In the genomic region with DNA sequence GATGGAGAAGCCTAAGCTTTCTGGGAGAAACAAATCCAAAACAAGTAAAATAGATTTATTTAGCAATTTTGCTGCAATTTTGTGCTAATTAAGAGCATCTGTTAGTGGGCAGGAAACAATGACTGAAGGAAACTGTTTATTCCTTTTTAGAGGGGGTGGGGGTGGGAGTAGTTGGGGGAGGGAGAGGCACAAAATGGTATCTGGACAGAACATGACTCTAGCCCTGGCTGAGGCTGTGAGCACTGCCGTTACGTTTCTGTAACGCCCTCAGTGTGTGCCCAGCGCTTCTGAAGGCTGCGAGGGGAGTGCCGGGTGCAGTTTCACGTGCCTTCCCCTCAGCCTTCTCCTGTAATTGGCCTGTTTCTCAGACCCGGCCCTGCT, we compare ENCODE assay signal across 12 cellular contexts. TPM values are rescaled to one million over a fixed set of nuclear protein-coding genes. Genes with fewer than 3 reads are reported as not detected.
DNase-seq lines count a peak whose midpoint lies in the region; ATAC-seq and TF ChIP-seq lines count a peak whose summit lies in the region.
"Had no signal": no experiment of that assay in that cellular context is flagged by ENCODE, and none has a peak within 500 bp of the region (broad histone marks: within the 10 kb centered on the region; RNA-seq: fewer than 3 reads in every experiment).

No MANE protein-coding gene starts in this region.

- H3K79me2 ChIP-seq in osteoblast (ENCODE audit: insufficient read depth, low read length), result no peaks in the 10 kb centered on the region

- TF ChIP-seq CTCF in left ventricle myocardium inferior (IDR thresholded peaks at IDR 0.05; ENCODE audit: borderline replicate concordance) (no peak), esophagus squamous epithelium (IDR thresholded peaks at IDR 0.05) (no peak), osteoblast (IDR thresholded peaks at IDR 0.05; ENCODE audit: extremely low read depth, low read depth, low read length) (no peak)

- WGBS in esophagus squamous epithelium, 2 donors, result 14 to 43% methylated on average over 5 to 7 of the region's 8 CpGs

- peak overlapping the region; percentile 79 for H2AFZ ChIP-seq in osteoblast (ENCODE audit: low read length)

- H3K36me3 ChIP-seq in left ventricle myocardium inferior (no peaks in the 10 kb centered on the region), esophagus squamous epithelium (no peaks in the 10 kb centered on the region), osteoblast (ENCODE audit: insufficient read depth, low read length) (no peaks in the 10 kb centered on the region)

- no peaks in the 10 kb centered on the region for H3K9me3 ChIP-seq in left ventricle myocardium inferior (replicated peaks)
- H3K9me3 ChIP-seq in esophagus squamous epithelium, result no peaks in the 10 kb centered on the region
- no peaks in the 10 kb centered on the region for H3K9me3 ChIP-seq in osteoblast (ENCODE audit: low read depth, low read length)

- no peak for ATAC-seq in left ventricle myocardium superior
- ATAC-seq in HG03108 (IDR thresholded peaks at IDR 0.05; ENCODE audit: unreplicated experiment), result no peak
- ATAC-seq: stimulated activated naive CD8-positive, alpha-beta T cell treated with anti-CD3 and anti-CD28 coated beads, Interleukin-15, amount 100 ng/mL, for 72 hours had no signal

- intact Hi-C loops in left ventricle myocardium inferior (cut with micrococcal nuclease), result no loop called here
- intact Hi-C loops in left ventricle myocardium superior (cut with micrococcal nuclease), result no loop called here
- intact Hi-C loops in esophagus squamous epithelium (cut with DNase I), result no loop called here

- no peak for TF ChIP-seq POLR2A in esophagus squamous epithelium (IDR thresholded peaks at IDR 0.05)

- H3K4me3 ChIP-seq in left ventricle myocardium inferior, result peak overlapping the region; percentile 26
- H3K4me3 ChIP-seq in esophagus squamous epithelium, result peak overlapping the region in 3 of 4 donors; percentile 24 to 42 (median 26)
- peak overlapping the region; percentile 64 for H3K4me3 ChIP-seq in osteoblast (ENCODE audit: insufficient read depth, low read length)
- H3K4me3 ChIP-seq: lung had no signal

- H3K27ac ChIP-seq in left ventricle myocardium inferior (replicated peaks), result no peak overlapping the region
- peak overlapping the region in 2 of 4 donors; percentile 11 to 34 for H3K27ac ChIP-seq in esophagus squamous epithelium
- no peak overlapping the region for H3K27ac ChIP-seq in osteoblast (ENCODE audit: low read depth, low read length)

- H4K20me1 ChIP-seq in osteoblast (ENCODE audit: insufficient read depth, low read length), result no peaks in the 10 kb centered on the region

- peaks cover 2% of the 10 kb centered on the region for H3K4me1 ChIP-seq in left ventricle myocardium inferior
- peaks cover 4 to 59% (median 15%) of the 10 kb centered on the region in 3 donors for H3K4me1 ChIP-seq in esophagus squamous epithelium
- H3K4me1 ChIP-seq in osteoblast (ENCODE audit: insufficient read depth, low read length), result peaks cover 10% of the 10 kb centered on the region

- DNase-seq in left ventricle myocardium inferior (no peak), left ventricle myocardium superior (no peak), esophagus squamous epithelium (lab: John Stamatoyannopoulos, UW) (no peak), osteoblast (ENCODE audit: insufficient read length, low spot score, missing footprints) (peak; percentile 72), NCI-H82 treated with DMSO at 0.1 percent for 48 hours (lab: John Stamatoyannopoulos, UW; ENCODE audit: unreplicated experiment) (no peak), mucosa of gallbladder (ENCODE audit: low spot score) (no peak), NCI-H146 treated with DMSO at 0.1 percent for 48 hours (lab: John Stamatoyannopoulos, UW; ENCODE audit: unreplicated experiment) (no peak)
- DNase-seq: activated CD4-positive, alpha-beta T cell treated with anti-CD3 and anti-CD28 coated beads, Interleukin-2, amount 10 ng/mL, durations not matched to agents 7 days and 5 days; SHP77 treated with DMSO at 0.1 percent for 48 hours; stimulated activated naive CD8-positive, alpha-beta T cell treated with anti-CD3 and anti-CD28 coated beads, Interleukin-15, amount 100 ng/mL, for 72 hours had no signal

- no peaks in the 10 kb centered on the region for H3K27me3 ChIP-seq in left ventricle myocardium inferior (ENCODE audit: low read depth)
- H3K27me3 ChIP-seq in esophagus squamous epithelium, result no peaks in the 10 kb centered on the region
- no peaks in the 10 kb centered on the region for H3K27me3 ChIP-seq in osteoblast (ENCODE audit: insufficient read depth, low read length)

- H3K4me2 ChIP-seq in osteoblast (ENCODE audit: insufficient read depth, low read length), result peak overlapping the region; percentile 81

RNA-seq across cellular contexts. Expression of gene METTL24, which starts 28.8 kb away (rescaled TPM):
- total RNA-seq in left ventricle myocardium inferior (1.2 TPM), left ventricle myocardium superior (1.6 TPM), esophagus squamous epithelium (1 to 10 TPM in 1 of 4 donors, under 1 TPM in 2, not detected in 1; 0.57 to 4.0 (median 0.83) TPM), osteoblast (0.29 and 0.36 TPM in 2 replicates), mucosa of gallbladder (15.7 TPM)
- total RNA-seq: activated CD4-positive, alpha-beta T cell treated with anti-CD3 and anti-CD28 coated beads, Interleukin-2, amount 10 ng/mL, durations not matched to agents 7 days and 5 days had no signal
